In the genomic region with DNA sequence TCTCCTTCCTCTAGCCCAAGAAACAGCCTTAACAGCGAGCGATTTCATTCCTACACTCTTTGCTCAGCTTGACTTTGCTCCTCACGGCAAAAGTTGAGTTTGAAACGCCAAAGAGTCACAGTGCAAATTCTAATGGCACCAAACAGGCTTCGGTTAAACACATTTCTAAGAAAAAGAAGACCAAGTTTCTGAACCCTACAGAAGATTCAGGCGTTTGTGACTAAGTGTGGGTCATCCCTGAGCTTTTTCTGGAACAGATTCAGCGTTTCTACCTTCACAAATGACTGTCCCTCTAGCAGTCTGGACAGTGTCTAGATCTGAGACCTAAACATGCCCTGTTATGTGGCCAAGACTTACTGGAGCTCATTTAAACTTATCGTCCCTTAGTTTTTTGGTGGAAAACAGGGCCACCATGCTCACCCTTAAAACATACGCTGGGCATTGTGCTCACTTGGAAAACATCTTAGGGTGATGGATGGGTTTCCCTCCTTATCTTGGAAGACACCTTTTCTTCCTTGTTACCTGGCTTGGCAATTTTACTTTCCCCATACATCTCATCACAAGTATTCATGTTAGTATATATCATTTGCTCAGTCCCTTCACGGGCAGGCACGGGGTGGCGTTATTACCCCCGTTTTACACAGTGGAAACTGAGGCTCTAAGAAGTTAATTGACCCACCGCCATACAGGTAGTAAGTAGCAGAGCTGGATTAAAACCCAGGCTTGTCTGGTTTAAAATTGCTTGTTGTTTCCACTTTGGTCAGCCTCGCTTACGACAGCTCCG, we compare ENCODE assay signal across 8 cellular contexts. TPM values are rescaled to one million over a fixed set of nuclear protein-coding genes. Genes with fewer than 3 reads are reported as not detected.
DNase-seq lines count a peak whose midpoint lies in the region; TF ChIP-seq lines count a peak whose summit lies in the region.

No MANE protein-coding gene starts in this region.

- DNase-seq in Caco-2 (no peak), PC-9 (peak in 1 of 2 experiments; percentile 14), RWPE1 (ENCODE audit: low spot score) (no peak), HEK293T (ENCODE audit: extremely low spot score) (no peak), activated gamma-delta T cell (lab: John Stamatoyannopoulos, UW) (no peak)
- DNase-seq in central memory CD4-positive, alpha-beta T cell: no peak

- H3K36me3 ChIP-seq in Caco-2 (ENCODE audit: control insufficient read depth, insufficient read depth, low read length): no peaks in the 10 kb centered on the region; the same call in 1 of the 2 replicates
- no peaks in the 10 kb centered on the region for H3K36me3 ChIP-seq in PC-9 (ENCODE audit: low read depth)
- H3K36me3 ChIP-seq in endocrine pancreas (ENCODE audit: control insufficient read depth, insufficient read depth, low read length): no peaks in the 10 kb centered on the region

- H3K36me3 Mint-ChIP-seq in Caco-2 (ENCODE audit: insufficient read depth, unreplicated experiment) (peaks cover 46% of the 10 kb centered on the region), nephron (ENCODE audit: low read depth) (peaks cover 14% of the 10 kb centered on the region)

- H3K9ac ChIP-seq in endocrine pancreas (ENCODE audit: control insufficient read depth, insufficient read depth, low read length): peak overlapping the region; percentile 47

- intact Hi-C loops in Caco-2 (cut with micrococcal nuclease; ENCODE audit: unreplicated experiment) (loop anchor here (1.0 to 10.0 kb wide), 3 partner anchors 50 to 347 kb away; a partner anchor contains a TSS), PC-9 (cut with micrococcal nuclease; ENCODE audit: unreplicated experiment) (loop anchor here (5.0 to 10.0 kb wide), 2 partner anchors 225 to 347 kb away; a partner anchor contains a TSS)

- H3K27me3 ChIP-seq in Caco-2 (replicated peaks; ENCODE audit: control insufficient read depth, insufficient read depth, low read length) (no peaks in the 10 kb centered on the region), PC-9 (ENCODE audit: insufficient read depth, low read depth) (no peaks in the 10 kb centered on the region), endocrine pancreas (ENCODE audit: control insufficient read depth, insufficient read depth, low read length) (no peaks in the 10 kb centered on the region)

- peaks cover 50% of the 10 kb centered on the region for H3K4me1 Mint-ChIP-seq in Caco-2 (ENCODE audit: low read depth, unreplicated experiment)
- peaks cover 68% of the 10 kb centered on the region for H3K4me1 Mint-ChIP-seq in nephron

- H3K4me3 Mint-ChIP-seq in Caco-2 (ENCODE audit: unreplicated experiment) (peak overlapping the region; percentile 81), nephron (peak overlapping the region; percentile 90 to 94 (median 92))

- H3K27ac ChIP-seq in PC-9 (no peak overlapping the region), RWPE1 (no peak overlapping the region)

- H2AFZ ChIP-seq in PC-9: peak overlapping the region; percentile 96

- BruUV-seq in Caco-2 (replicated peaks; lab: Mats Ljungman, UMichigan) (TSS peak; percentile 56), PC-9 (replicated peaks; lab: Mats Ljungman, UMichigan) (TSS peak; percentile 34)

- H3K27me3 Mint-ChIP-seq in Caco-2 (ENCODE audit: insufficient read depth, unreplicated experiment): no peaks in the 10 kb centered on the region
- peaks cover 4% of the 10 kb centered on the region for H3K27me3 Mint-ChIP-seq in nephron (ENCODE audit: low read depth)

- H3K4me1 ChIP-seq in Caco-2 (peaks cover 41% of the 10 kb centered on the region), PC-9 (replicated peaks; ENCODE audit: insufficient read depth) (peaks cover 43% of the 10 kb centered on the region), endocrine pancreas (ENCODE audit: control insufficient read depth, insufficient read depth, low read length) (peaks cover 3% of the 10 kb centered on the region)

- H3K9me3 Mint-ChIP-seq in Caco-2 (ENCODE audit: unreplicated experiment) (no peaks in the 10 kb centered on the region), nephron (no peaks in the 10 kb centered on the region)

- CTCF ChIA-PET in Caco-2 (lab: Charles Lee) (no interaction called here), PC-9 (lab: Charles Lee) (interaction anchor here (0.6 kb wide), 1 partner anchor 111 kb away, joined by 3 read pairs; a partner anchor contains a TSS), RWPE1 (lab: Yijun Ruan, JAX) (interaction anchor here (0.6 to 1.2 kb wide), 2 partner anchors 68 to 69 kb away, joined by 3 to 7 read pairs; no protein-coding TSS in a partner anchor), HEK293T (lab: Yijun Ruan, JAX) (no interaction called here)

- peak overlapping the region; percentile 97 for H3K27ac Mint-ChIP-seq in Caco-2 (ENCODE audit: unreplicated experiment)
- H3K27ac Mint-ChIP-seq in nephron: peak overlapping the region; percentile 82 to 91 (median 83)

- peak overlapping the region; percentile 90 for H3K4me3 ChIP-seq in Caco-2 (ENCODE audit: low read depth, low read length)
- peak overlapping the region; percentile 78 for H3K4me3 ChIP-seq in PC-9
- H3K4me3 ChIP-seq in endocrine pancreas (ENCODE audit: control insufficient read depth, insufficient read depth, low read length): peak overlapping the region; percentile 70

- no peaks in the 10 kb centered on the region for H4K20me1 ChIP-seq in PC-9 (ENCODE audit: insufficient read depth)

- no peaks in the 10 kb centered on the region for H3K9me2 ChIP-seq in PC-9 (ENCODE audit: insufficient read depth)

- POLR2A ChIA-PET in Caco-2 (lab: Charles Lee) (interaction anchor here (0.6 to 1.1 kb wide), 4 partner anchors 9 to 721 kb away, joined by 3 to 5 read pairs (median 4); no protein-coding TSS in a partner anchor), PC-9 (lab: Charles Lee; ENCODE audit: unreplicated experiment) (no interaction called here), RWPE1 (lab: Yijun Ruan, JAX; ENCODE audit: low non-redundant PET) (interaction anchor here (0.6 kb wide), 1 partner anchor 64 kb away, joined by 4 read pairs; no protein-coding TSS in a partner anchor), HEK293T (lab: Yijun Ruan, JAX) (interaction anchor here (0.7 to 2.0 kb wide), 5 partner anchors 9 to 105 kb away, joined by 3 to 14 read pairs (median 4); no protein-coding TSS in a partner anchor)

- H3K9me3 ChIP-seq in Caco-2: no peaks in the 10 kb centered on the region
- no peaks in the 10 kb centered on the region for H3K9me3 ChIP-seq in PC-9 (ENCODE audit: insufficient read depth, low read depth)
- H3K9me3 ChIP-seq in endocrine pancreas (ENCODE audit: control insufficient read depth, low read length): no peaks in the 10 kb centered on the region

- H3K79me2 ChIP-seq in PC-9 (ENCODE audit: low read depth): peaks cover 23% of the 10 kb centered on the region

- H3K4me2 ChIP-seq in PC-9: peak overlapping the region; percentile 93

- H3F3A ChIP-seq in PC-9 (ENCODE audit: insufficient read depth, low read depth): peaks cover 15% of the 10 kb centered on the region

- TF ChIP-seq CTCF in Caco-2 (IDR thresholded peaks at IDR 0.05; ENCODE audit: insufficient read depth in 1 of 2, low read depth in 1 of 2, low read length in 1 of 2, severe bottlenecking in 1 of 2, unreplicated experiment in 1 of 2): no peak
- TF ChIP-seq CTCF in PC-9 (conservative IDR thresholded peaks at IDR 0.05): no peak
- TF ChIP-seq CTCF in nephron (IDR thresholded peaks at IDR 0.05; ENCODE audit: unreplicated experiment in 3 of 3): no peak
- no peak for TF ChIP-seq CTCF in RWPE1 (conservative IDR thresholded peaks at IDR 0.05; ENCODE audit: low read depth)

TF ChIP-seq in HEK293T, 16 proteins besides CTCF, POLR2A, EP300 and RAD21:
- TF ChIP-seq HDGF (IDR thresholded peaks at IDR 0.05; ENCODE audit: borderline replicate concordance) (no peak), ARNT (IDR thresholded peaks at IDR 0.05) (no peak)

RNA-seq across cellular contexts. Expression of a gene that starts 1.0 kb away (rescaled TPM):
- total RNA-seq in Caco-2 (2022) (80.1 and 92.2 TPM in 2 replicates), PC-9 (2021) (20.5 and 24.5 TPM in 2 replicates)

Comparison
In these comparisons a context has a peak if more than half of its experiments do, and no peak if none do; other contexts are left out.
1. CTCF ChIA-PET loops: an anchor here in PC-9 (0.6 kb wide) and RWPE1 (0.6 to 1.2 kb wide); none called in Caco-2 and HEK293T.